Comparison of ENCODE assay signal across 23 cellular contexts in genomic region chr20:24291066-24291465, GRCh38.
DNase-seq lines count a peak whose midpoint lies in the region; ATAC-seq and TF ChIP-seq lines count a peak whose summit lies in the region.
"Had no signal": no experiment of that assay in that cellular context is flagged by ENCODE, and none has a peak within 500 bp of the region (broad histone marks: within the 10 kb centered on the region; RNA-seq: fewer than 3 reads in every experiment).

No MANE protein-coding gene starts in this region.

- H3K36me3 Mint-ChIP-seq in stimulated activated naive CD8-positive, alpha-beta T cell treated with anti-CD3 and anti-CD28 coated beads, Interleukin-15, Interleukin-2, amounts not matched to agents 100 ng/mL and 50 ng/mL, for 24 hours (ENCODE audit: low read depth): no peaks in the 10 kb centered on the region

- peak overlapping the region; percentile 41 for H3K27ac Mint-ChIP-seq in stimulated activated naive CD8-positive, alpha-beta T cell treated with anti-CD3 and anti-CD28 coated beads, Interleukin-15, Interleukin-2, amounts not matched to agents 100 ng/mL and 50 ng/mL, for 24 hours
- H3K27ac Mint-ChIP-seq: CD8-positive, alpha-beta memory T cell; HFFc6; IgD-negative memory B cell had no signal

- ATAC-seq in stimulated activated naive CD8-positive, alpha-beta T cell treated with anti-CD3 and anti-CD28 coated beads, Interleukin-15, Interleukin-2, amounts not matched to agents 100 U/mL and 50 U/mL, for 24 hours: no peak
- ATAC-seq in heart right ventricle (no peak), GM19351 (IDR thresholded peaks at IDR 0.05; ENCODE audit: unreplicated experiment) (no peak)
- ATAC-seq: A549, Panc1 had no signal

- peaks cover 3% of the 10 kb centered on the region for H3K9me3 ChIP-seq in WERI-Rb-1 (ENCODE audit: severe bottlenecking)
- H3K9me3 ChIP-seq in heart right ventricle: no peaks in the 10 kb centered on the region
- H3K9me3 ChIP-seq: A549 had no signal

- peaks cover 20% of the 10 kb centered on the region for H3K4me1 Mint-ChIP-seq in stimulated activated naive CD8-positive, alpha-beta T cell treated with anti-CD3 and anti-CD28 coated beads, Interleukin-15, Interleukin-2, amounts not matched to agents 100 ng/mL and 50 ng/mL, for 24 hours (ENCODE audit: low read depth)

- peaks cover 3% of the 10 kb centered on the region for H3K9me3 Mint-ChIP-seq in stimulated activated naive CD8-positive, alpha-beta T cell treated with anti-CD3 and anti-CD28 coated beads, Interleukin-15, Interleukin-2, amounts not matched to agents 100 ng/mL and 50 ng/mL, for 24 hours
- H3K9me3 Mint-ChIP-seq: HFFc6 had no signal

- H3K27me3 Mint-ChIP-seq in stimulated activated naive CD8-positive, alpha-beta T cell treated with anti-CD3 and anti-CD28 coated beads, Interleukin-15, Interleukin-2, amounts not matched to agents 100 ng/mL and 50 ng/mL, for 24 hours: no peaks in the 10 kb centered on the region
- H3K27me3 Mint-ChIP-seq: IgD-negative memory B cell had no signal

- no peaks in the 10 kb centered on the region for H3K27me3 ChIP-seq in WERI-Rb-1 (ENCODE audit: insufficient read depth, low read depth, severe bottlenecking)
- H3K27me3 ChIP-seq in heart right ventricle: no peaks in the 10 kb centered on the region

- 74 to 75% methylated on average over 2 of the region's 2 CpGs for WGBS in heart right ventricle, 2 donors

- intact Hi-C loops in heart right ventricle (cut with DNase I): no loop called here

- H3K4me3 ChIP-seq in Jurkat, Clone E6-1 (ENCODE audit: low read length): no peak overlapping the region
- H3K4me3 ChIP-seq in WERI-Rb-1 (ENCODE audit: low read depth, low read length) (no peak overlapping the region), heart right ventricle (no peak overlapping the region)
- H3K4me3 ChIP-seq: A549 had no signal

- H3K36me3 ChIP-seq in WERI-Rb-1: no peaks in the 10 kb centered on the region
- no peaks in the 10 kb centered on the region for H3K36me3 ChIP-seq in heart right ventricle

- H3K27ac ChIP-seq in WERI-Rb-1 (no peak overlapping the region), heart right ventricle (no peak overlapping the region)
- H3K27ac ChIP-seq: A549, C4-2B, RWPE1 had no signal

- peaks cover 0 to 6% (median 0%) of the 10 kb centered on the region in 9 donors for H3K4me1 ChIP-seq in heart right ventricle
- H3K4me1 ChIP-seq: A549 had no signal

- DNase-seq in stimulated activated naive CD8-positive, alpha-beta T cell treated with anti-CD3 and anti-CD28 coated beads, Interleukin-15, Interleukin-2, amounts not matched to agents 100 U/mL and 50 U/mL, for 24 hours: no peak
- peak; percentile 46 for DNase-seq in Jurkat, Clone E6-1 (ENCODE audit: low read depth, low spot score)
- no peak for DNase-seq in WERI-Rb-1
- no peak for DNase-seq in NCI-H2227 treated with DMSO at 0.1 percent for 48 hours (lab: John Stamatoyannopoulos, UW)
- DNase-seq in heart right ventricle: no peak
- DNase-seq: AML-193; CD8-positive, alpha-beta memory T cell; H7; HFFc6; Karpas-422; NCI-H1048; NCI-H1417; NCI-H1694; NCI-H2029 treated with DMSO at 0.1 percent for 48 hours; NCI-H526 treated with DMSO at 0.1 percent for 48 hours; SHP77 treated with DMSO at 0.1 percent for 48 hours had no signal

- H3K4me3 Mint-ChIP-seq in stimulated activated naive CD8-positive, alpha-beta T cell treated with anti-CD3 and anti-CD28 coated beads, Interleukin-15, Interleukin-2, amounts not matched to agents 100 ng/mL and 50 ng/mL, for 24 hours: no peak overlapping the region
- H3K4me3 Mint-ChIP-seq: CD8-positive, alpha-beta memory T cell; HFFc6; IgD-negative memory B cell had no signal

- TF ChIP-seq CTCF in WERI-Rb-1 (IDR thresholded peaks at IDR 0.05; ENCODE audit: low read depth, low read length) (peak; percentile 16; the same call in 1 of the 2 replicates), heart right ventricle (IDR thresholded peaks at IDR 0.05) (no peak)
